Comparison of ENCODE assay signal across 8 cellular contexts in the genomic region with DNA sequence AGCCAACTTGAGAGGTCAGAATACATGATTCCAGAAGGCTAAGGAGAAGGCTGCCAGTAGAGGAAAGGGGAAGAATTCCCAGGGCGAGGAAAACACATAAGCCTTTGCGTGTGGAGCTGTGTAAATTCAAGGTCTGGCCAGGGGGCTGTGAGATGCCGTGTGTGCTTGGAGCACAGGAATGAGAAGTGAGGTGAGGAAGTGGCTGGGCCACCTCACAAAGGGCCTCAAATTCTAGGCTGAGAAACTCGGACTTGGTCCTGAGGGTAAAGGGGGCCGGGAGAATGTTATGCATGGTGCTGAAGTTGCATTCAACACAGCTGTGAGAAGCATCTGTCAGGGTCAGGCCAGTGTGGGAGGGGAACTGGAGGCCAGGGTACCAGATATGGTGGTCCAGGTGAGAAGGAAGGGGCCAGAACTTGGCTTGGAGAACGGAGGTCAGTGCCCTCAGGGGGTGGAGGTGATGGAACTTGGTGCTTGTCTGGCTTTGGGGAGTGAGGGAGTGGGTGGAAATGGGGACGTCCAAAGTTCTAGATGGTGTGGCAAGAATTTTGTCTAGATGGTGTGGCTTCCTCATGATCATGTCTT. TPM values are rescaled to one million over a fixed set of nuclear protein-coding genes. Genes with fewer than 3 reads are reported as not detected.
DNase-seq lines count a peak whose midpoint lies in the region; ATAC-seq and TF ChIP-seq lines count a peak whose summit lies in the region.

No MANE protein-coding gene starts in this region.

- no peak for DNase-seq in GM12864 (ENCODE audit: low read depth)
- DNase-seq in foreskin fibroblast, result no peak
- DNase-seq in sciatic nerve (ENCODE audit: low spot score), result peak; percentile 54
- no peak for DNase-seq in activated gamma-delta T cell (lab: John Stamatoyannopoulos, UW)
- no peak for DNase-seq in dermis blood vessel endothelial cell

- H3K4me3 ChIP-seq in GM12864 (ENCODE audit: low read depth, low read length) (peak overlapping the region; percentile 93), foreskin fibroblast (ENCODE audit: low read depth in 1 of 2, low read length in 2 of 2) (peak overlapping the region; percentile 92 to 94)

- peak overlapping the region; percentile 95; the same call in 1 of the 2 replicates for H3K27ac ChIP-seq in VCaP

- no peak for ATAC-seq in sciatic nerve
- no peak for ATAC-seq in HG02884 (IDR thresholded peaks at IDR 0.05; ENCODE audit: unreplicated experiment)
- no peak for ATAC-seq in esophagus mucosa

- intact Hi-C loops in sciatic nerve (cut with DNase I), result no loop called here

- TF ChIP-seq CTCF in GM12864 (IDR thresholded peaks at IDR 0.05; ENCODE audit: low read depth, low read length, missing control alignments) (no peak), VCaP (conservative IDR thresholded peaks at IDR 0.05) (no peak), foreskin fibroblast (IDR thresholded peaks at IDR 0.05; ENCODE audit: low read depth, low read length) (no peak)

RNA-seq across cellular contexts. Expression of gene ZNF580, which starts 4.9 kb away (rescaled TPM):
- 42.2 TPM for total RNA-seq in sciatic nerve
- total RNA-seq in esophagus mucosa, result 13.5 TPM
- 2.0 and 3.6 TPM in 2 replicates for total RNA-seq in dermis blood vessel endothelial cell

RNA-seq across cellular contexts. Expression of gene ZNF581, which starts 7.5 kb away (rescaled TPM):
- total RNA-seq in sciatic nerve (17.2 TPM), esophagus mucosa (21.7 TPM), dermis blood vessel endothelial cell (16.3 and 20.8 TPM in 2 replicates)

RNA-seq across cellular contexts. Expression of gene ZNF784, which starts 11.6 kb away (rescaled TPM):
- total RNA-seq in sciatic nerve (4.0 TPM), esophagus mucosa (3.8 TPM), dermis blood vessel endothelial cell (3.9 and 5.3 TPM in 2 replicates)

RNA-seq across cellular contexts. Expression of gene CCDC106, which starts 12.1 kb away (rescaled TPM):
- total RNA-seq in sciatic nerve, result 14.0 TPM
- 4.7 TPM for total RNA-seq in esophagus mucosa
- 7.8 and 13.9 TPM in 2 replicates for total RNA-seq in dermis blood vessel endothelial cell

RNA-seq across cellular contexts. Expression of gene U2AF2, which starts 18.9 kb away (rescaled TPM):
- total RNA-seq in sciatic nerve, result 127 TPM
- 108 TPM for total RNA-seq in esophagus mucosa
- 84.1 and 172 TPM in 2 replicates for total RNA-seq in dermis blood vessel endothelial cell
